In the genomic region with DNA sequence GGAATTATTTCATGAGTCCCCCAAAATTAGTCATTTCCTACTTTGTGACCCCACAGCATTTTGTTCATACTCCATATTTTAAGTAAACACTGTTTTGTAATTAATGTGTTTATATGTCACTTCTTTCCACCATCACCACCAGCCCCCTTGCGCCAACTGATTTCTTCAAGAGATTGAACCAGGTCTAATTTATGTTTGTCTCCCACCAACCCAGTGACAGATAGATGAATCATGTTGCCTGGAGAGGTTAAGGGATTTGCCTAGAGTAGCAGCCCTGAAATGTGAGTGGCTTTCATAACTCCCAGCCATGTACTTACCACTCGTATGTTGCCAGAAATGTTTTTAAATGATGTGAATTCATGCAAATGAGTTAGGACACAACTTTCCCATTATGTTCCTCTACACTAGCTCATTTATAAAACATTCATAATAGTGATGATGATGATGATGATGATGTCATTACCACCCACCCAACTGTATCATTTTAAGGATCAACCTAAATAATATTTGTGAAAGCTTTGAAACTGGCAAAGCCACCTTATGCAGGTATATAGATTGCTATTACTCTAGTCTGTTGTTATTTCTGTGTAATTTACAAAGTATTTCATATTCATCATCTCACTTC, we compare ENCODE assay signal across 12 cellular contexts.
A peak's percentile ranks its signal among the peaks of the same experiment; 100 is the strongest.
DNase-seq lines count a peak whose midpoint lies in the region; ATAC-seq and TF ChIP-seq lines count a peak whose summit lies in the region.
"Had no signal": no experiment of that assay in that cellular context is flagged by ENCODE, and none has a peak within 500 bp of the region (broad histone marks: within the 10 kb centered on the region; RNA-seq: fewer than 3 reads in every experiment).

No MANE protein-coding gene starts in this region.

- H3K4me1 ChIP-seq in heart left ventricle = peaks cover 6 to 80% (median 48%) of the 10 kb centered on the region in 12 donors
- peaks cover 54% of the 10 kb centered on the region for H3K4me1 ChIP-seq in fibroblast of lung (ENCODE audit: control insufficient read depth, extremely low read depth, insufficient read depth, low read length)

- intact Hi-C loops in heart left ventricle (cut with DNase I) = loop anchor here in 4 of 10 donors (5.0 to 10.0 kb wide), 3 partner anchors 35 to 65 kb away; no protein-coding TSS in a partner anchor
- intact Hi-C loops in Right ventricle myocardium superior (cut with DNase I) = no loop called here

- 88 to 93% (median 91%) methylated on average over 2 of the region's 2 CpGs for WGBS in heart left ventricle, 4 donors

- TF ChIP-seq POLR2A in heart left ventricle (IDR thresholded peaks at IDR 0.05) = no peak

- H3K9me3 ChIP-seq in heart left ventricle = no peaks in the 10 kb centered on the region
- no peaks in the 10 kb centered on the region for H3K9me3 ChIP-seq in fibroblast of lung (ENCODE audit: control insufficient read depth, insufficient read depth, low read depth, low read length)
- H3K9me3 ChIP-seq: ovary had no signal

- H3K4me3 ChIP-seq in heart left ventricle (no peak overlapping the region), fibroblast of lung (replicated peaks in 1 of 4; ENCODE audit: control extremely low read depth in 1 of 4, insufficient read depth in 1 of 4, low read depth in 3 of 4, low read length in 4 of 4) (no peak overlapping the region)
- H3K4me3 ChIP-seq: ovary, stomach had no signal

- peak overlapping the region; percentile 3 to 42 for H3K27ac Mint-ChIP-seq in stimulated activated naive CD8-positive, alpha-beta T cell treated with anti-CD3 and anti-CD28 coated beads, Interleukin-15, amount 100 ng/mL, for 72 hours

- no peaks in the 10 kb centered on the region for H4K20me1 ChIP-seq in fibroblast of lung (ENCODE audit: control insufficient read depth, extremely low read depth, insufficient read depth, low read length)

- no peaks in the 10 kb centered on the region for H3K9me3 Mint-ChIP-seq in stimulated activated naive CD8-positive, alpha-beta T cell treated with anti-CD3 and anti-CD28 coated beads, Interleukin-15, amount 100 ng/mL, for 72 hours

- DNase-seq in heart left ventricle (no peak), Right ventricle myocardium superior (no peak), RPMI7951 (ENCODE audit: low read depth) (peak; percentile 76), fibroblast of lung (ENCODE audit: low read depth in 2 of 2) (peak; percentile 60 to 78), G401 (ENCODE audit: low spot score) (no peak), NCI-H2227 (lab: John Stamatoyannopoulos, UW; ENCODE audit: unreplicated experiment) (no peak)
- no peak for DNase-seq in stimulated activated naive CD8-positive, alpha-beta T cell treated with anti-CD3 and anti-CD28 coated beads, Interleukin-15, amount 100 ng/mL, for 72 hours
- no peak for DNase-seq in central memory CD4-positive, alpha-beta T cell
- DNase-seq: Calu3, NCI-H446 treated with DMSO at 0.1 percent for 48 hours, ovary, stomach had no signal

- no peaks in the 10 kb centered on the region for H3K27me3 Mint-ChIP-seq in stimulated activated naive CD8-positive, alpha-beta T cell treated with anti-CD3 and anti-CD28 coated beads, Interleukin-15, amount 100 ng/mL, for 72 hours

- TF ChIP-seq CTCF in heart left ventricle (IDR thresholded peaks at IDR 0.05) (no peak), fibroblast of lung (conservative IDR thresholded peaks at IDR 0.05 in 1 of 2, IDR thresholded peaks at IDR 0.05 in 1 of 2; ENCODE audit: low read depth in 1 of 2, low read length in 2 of 2) (no peak)

- H3K4me3 Mint-ChIP-seq in stimulated activated naive CD8-positive, alpha-beta T cell treated with anti-CD3 and anti-CD28 coated beads, Interleukin-15, amount 100 ng/mL, for 72 hours = no peak overlapping the region

- peaks cover 73% of the 10 kb centered on the region for H3K4me1 Mint-ChIP-seq in stimulated activated naive CD8-positive, alpha-beta T cell treated with anti-CD3 and anti-CD28 coated beads, Interleukin-15, amount 100 ng/mL, for 72 hours

- no peak overlapping the region for H2AFZ ChIP-seq in fibroblast of lung (ENCODE audit: low read length)

- H3K36me3 ChIP-seq in heart left ventricle (no peaks in the 10 kb centered on the region), fibroblast of lung (ENCODE audit: control insufficient read depth, insufficient read depth, low read length) (no peaks in the 10 kb centered on the region)
- H3K36me3 ChIP-seq: ovary, stomach had no signal

- no peak overlapping the region for H3K4me2 ChIP-seq in fibroblast of lung (ENCODE audit: extremely low read depth, insufficient read depth, low read length)

- in situ Hi-C loops in G401 (cut with HindIII; ENCODE audit: low sequenced_read_pairs) = no loop called here

- no peaks in the 10 kb centered on the region for H3K79me2 ChIP-seq in fibroblast of lung (ENCODE audit: control insufficient read depth, insufficient read depth, low read length)

- H3K27me3 ChIP-seq in heart left ventricle (no peaks in the 10 kb centered on the region), fibroblast of lung (ENCODE audit: control insufficient read depth, insufficient read depth, low read length) (no peaks in the 10 kb centered on the region)
- H3K27me3 ChIP-seq: ovary, stomach had no signal

- ATAC-seq in heart left ventricle = no peak
- ATAC-seq in Right ventricle myocardium superior (ENCODE audit: poor library complexity) = no peak
- peak; percentile 43 for ATAC-seq in stimulated activated naive CD8-positive, alpha-beta T cell treated with anti-CD3 and anti-CD28 coated beads, Interleukin-15, amount 100 ng/mL, for 72 hours

- H3K9ac ChIP-seq in fibroblast of lung (ENCODE audit: insufficient read depth, low read length) = no peak overlapping the region

- H3K27ac ChIP-seq in heart left ventricle (peak overlapping the region in 8 of 12 donors; percentile 43 to 77 (median 58)), fibroblast of lung (ENCODE audit: insufficient read depth, low read length) (peak overlapping the region; percentile 62)
- H3K27ac ChIP-seq: ovary had no signal

Comparison
In these comparisons a context has a peak if more than half of its experiments do, and no peak if none do; other contexts are left out.
1. DNase-seq: peak in RPMI7951 (single experiment) and fibroblast of lung (2 of 2); none in heart left ventricle (0 of 5), Right ventricle myocardium superior (single experiment), stimulated activated naive CD8-positive, alpha-beta T cell treated with anti-CD3 and anti-CD28 coated beads, Interleukin-15, amount 100 ng/mL, for 72 hours (0 of 2), central memory CD4-positive, alpha-beta T cell (single experiment), G401 (single experiment) and NCI-H2227 (single experiment).